Comparison of ENCODE assay signal across 8 cellular contexts in genomic region chr3:17841190-17841828, GRCh38.
DNase-seq lines count a peak whose midpoint lies in the region; ATAC-seq and TF ChIP-seq lines count a peak whose summit lies in the region.

No MANE protein-coding gene starts in this region.

- no peak overlapping the region for H3K4me2 ChIP-seq in parathyroid adenoma (ENCODE audit: low read length)

- H3K4me1 ChIP-seq in gastroesophageal sphincter (no peaks in the 10 kb centered on the region), parathyroid adenoma (no peaks in the 10 kb centered on the region), upper lobe of left lung (no peaks in the 10 kb centered on the region)

- no peaks in the 10 kb centered on the region for H3K27me3 ChIP-seq in gastroesophageal sphincter
- H3K27me3 ChIP-seq in parathyroid adenoma (ENCODE audit: control insufficient read depth, insufficient read depth, low read length) = no peaks in the 10 kb centered on the region
- H3K27me3 ChIP-seq in upper lobe of left lung = no peaks in the 10 kb centered on the region

- H3K36me3 ChIP-seq in gastroesophageal sphincter (no peaks in the 10 kb centered on the region), parathyroid adenoma (ENCODE audit: control insufficient read depth, insufficient read depth, low read length) (no peaks in the 10 kb centered on the region), upper lobe of left lung (no peaks in the 10 kb centered on the region)

- TF ChIP-seq EP300 in gastroesophageal sphincter (IDR thresholded peaks at IDR 0.05) (no peak), upper lobe of left lung (IDR thresholded peaks at IDR 0.05) (no peak)

- no peak overlapping the region for H3K9ac ChIP-seq in parathyroid adenoma

- TF ChIP-seq CTCF in gastroesophageal sphincter (IDR thresholded peaks at IDR 0.05) = peak; percentile 77 to 94 (median 82)
- peak; percentile 89 for TF ChIP-seq CTCF in parathyroid adenoma (IDR thresholded peaks at IDR 0.05)
- TF ChIP-seq CTCF in upper lobe of left lung (IDR thresholded peaks at IDR 0.05) = peak; percentile 81 to 91 (median 86)

- no peak overlapping the region for H3K4me3 ChIP-seq in gastroesophageal sphincter
- H3K4me3 ChIP-seq in parathyroid adenoma (ENCODE audit: low read depth, low read length) = no peak overlapping the region
- H3K4me3 ChIP-seq in upper lobe of left lung = no peak overlapping the region

- 15 to 17% methylated on average over 1 to 9 of the region's 9 CpGs for WGBS in gastroesophageal sphincter (ENCODE audit: low coverage in 1 of 2), 2 donors
- 17 to 20% methylated on average over 9 of the region's 9 CpGs for WGBS in upper lobe of left lung, 2 donors

- peak overlapping the region; percentile 10 for H2AFZ ChIP-seq in parathyroid adenoma

- H3K9me3 ChIP-seq in gastroesophageal sphincter = no peaks in the 10 kb centered on the region
- H3K9me3 ChIP-seq in parathyroid adenoma (ENCODE audit: control insufficient read depth, low read length) = no peaks in the 10 kb centered on the region
- no peaks in the 10 kb centered on the region for H3K9me3 ChIP-seq in upper lobe of left lung

- no peak for TF ChIP-seq POLR2A in gastroesophageal sphincter (IDR thresholded peaks at IDR 0.05)
- no peak for TF ChIP-seq POLR2A in upper lobe of left lung (IDR thresholded peaks at IDR 0.05)

- H3K27ac ChIP-seq in gastroesophageal sphincter = no peak overlapping the region
- H3K27ac ChIP-seq in parathyroid adenoma = no peak overlapping the region
- no peak overlapping the region for H3K27ac ChIP-seq in upper lobe of left lung

- DNase-seq in DMS 273 (lab: John Stamatoyannopoulos, UW; ENCODE audit: unreplicated experiment) = peak; percentile 80
- DNase-seq in HT1080 (ENCODE audit: low read depth) = peak; percentile 67
- DNase-seq in RPMI8226 = peak; percentile 71
- DNase-seq in activated T-helper 9 cell treated with anti-CD3 and anti-CD28 coated beads, Interleukin-2, amount 50 U/mL, for 16 hours (ENCODE audit: low read depth) = peak; percentile 53
- peak; percentile 53 to 62 for DNase-seq in upper lobe of left lung

- ATAC-seq in GM21390 (IDR thresholded peaks at IDR 0.05; ENCODE audit: unreplicated experiment) (peak; percentile 92), gastroesophageal sphincter (peak; percentile 53), upper lobe of left lung (ENCODE audit: low FRiP score in 2 of 2) (peak; percentile 78 to 94)

- no peaks in the 10 kb centered on the region for H3K79me2 ChIP-seq in parathyroid adenoma
